In the genomic region with DNA sequence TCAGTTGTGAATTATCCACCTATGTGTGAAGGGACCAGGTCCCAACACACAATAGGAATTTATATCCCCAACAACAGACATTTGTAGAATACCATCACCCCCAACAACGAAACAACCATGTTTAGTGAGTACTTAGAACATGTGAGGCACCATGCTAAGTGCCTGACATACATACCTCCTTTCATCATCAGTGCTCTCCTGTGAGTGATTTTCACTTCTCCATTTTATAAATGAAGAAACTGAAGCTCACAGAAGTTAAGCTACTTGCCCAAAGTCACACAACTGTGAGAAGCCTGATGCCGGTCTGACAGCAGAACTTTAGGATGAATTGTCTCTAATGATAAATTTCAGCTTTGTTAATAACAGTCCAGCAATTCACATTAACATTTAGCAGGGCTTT, we compare ENCODE assay signal across 13 cellular contexts. TPM values are rescaled to one million over a fixed set of nuclear protein-coding genes. Genes with fewer than 3 reads are reported as not detected.
A peak's percentile ranks its signal among the peaks of the same experiment; 100 is the strongest.
DNase-seq lines count a peak whose midpoint lies in the region; ATAC-seq, FAIRE-seq and TF ChIP-seq lines count a peak whose summit lies in the region.
"Had no signal": no experiment of that assay in that cellular context is flagged by ENCODE, and none has a peak within 500 bp of the region (broad histone marks: within the 10 kb centered on the region; RNA-seq: fewer than 3 reads in every experiment).

No MANE protein-coding gene starts in this region.

- peak; percentile 73 for FAIRE-seq in GM12892 (lab: Jason Lieb, UNC)

- no peak for TF ChIP-seq POLR2A in GM12892 (IDR thresholded peaks at IDR 0.05; ENCODE audit: low read depth, low read length)

- ATAC-seq in GM21447 (IDR thresholded peaks at IDR 0.05; ENCODE audit: unreplicated experiment) (peak; percentile 51), HG03342 (IDR thresholded peaks at IDR 0.05; ENCODE audit: unreplicated experiment) (peak; percentile 70)
- ATAC-seq: HCT116, left lung had no signal

- DNase-seq in GM12892 (ENCODE audit: insufficient read length), result no peak
- peak; percentile 48 for DNase-seq in RPMI8226
- no peak for DNase-seq in NCI-H1436 treated with DMSO at 0.1 percent for 48 hours (lab: John Stamatoyannopoulos, UW)
- no peak for DNase-seq in NCI-H774 (lab: John Stamatoyannopoulos, UW)
- no peak for DNase-seq in NCI-H82 (lab: John Stamatoyannopoulos, UW)
- DNase-seq in T-helper 2 cell, result no peak
- DNase-seq: activated CD4-positive, alpha-beta T cell treated with anti-CD3 and anti-CD28 coated beads, Interleukin-2, amount 10 ng/mL, durations not matched to agents 7 days and 5 days; activated effector memory CD4-positive, alpha-beta T cell treated with Interleukin-2 at 50 U/mL for 16 hours; left lung; stimulated activated CD4-positive, alpha-beta T cell treated with anti-CD3 and anti-CD28 coated beads, Interleukin-15, amount 100 ng/mL, for 24 hours had no signal

RNA-seq across cellular contexts. Expression of a gene that starts 35.4 kb away (rescaled TPM):
- 0.06 TPM for polyA plus RNA-seq in GM12892 (2012; ENCODE audit: missing spikeins)
